ENCODE assay signal across 22 cellular contexts in the genomic region with DNA sequence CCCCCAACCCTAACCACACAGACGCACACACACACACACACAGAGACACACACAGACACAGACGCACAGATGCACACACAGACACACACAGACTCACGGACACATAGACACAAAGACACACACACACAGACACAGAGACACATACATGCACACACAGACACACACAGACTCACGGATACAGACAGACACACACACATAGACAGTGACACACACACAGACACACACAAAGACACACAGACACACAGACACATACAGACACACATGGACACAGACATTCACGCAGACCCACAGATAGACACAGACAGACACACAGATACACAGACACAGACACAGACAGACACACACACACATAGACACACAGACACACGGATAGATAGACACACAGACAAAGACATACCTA. TPM values are rescaled to one million over a fixed set of nuclear protein-coding genes. Genes with fewer than 3 reads are reported as not detected.
"Had no signal": no experiment of that assay in that cellular context is flagged by ENCODE, and none has a peak within 500 bp of the region (broad histone marks: within the 10 kb centered on the region; RNA-seq: fewer than 3 reads in every experiment).

No MANE protein-coding gene starts in this region.

- FAIRE-seq: RCC 7860 had no signal

- H3K36me3 ChIP-seq: brain microvascular endothelial cell, SJSA1 had no signal

- H3K9me3 ChIP-seq: SJSA1 had no signal

- DNase-seq: activated CD4-positive, alpha-beta T cell treated with anti-CD3 and anti-CD28 coated beads for 4 hours; activated CD8-positive, alpha-beta T cell treated with anti-CD3 and anti-CD28 coated beads, Interleukin-2, amount 10 ng/mL, durations not matched to agents 7 days and 5 days; activated effector memory CD4-positive, alpha-beta T cell treated with Interleukin-2 at 50 U/mL for 16 hours; activated naive CD4-positive, alpha-beta T cell; activated T-cell treated with anti-CD3 and anti-CD28 coated beads, Interleukin-2, amount 50 U/mL, for 1 hour; amygdala; brain microvascular endothelial cell; cerebellar nuclear complex; Karpas-422; MM.1S; NCI-H1105; NCI-H1436; NCI-H1694 treated with DMSO at 0.1 percent for 48 hours; NCI-H2081; NCI-H510A treated with DMSO at 0.1 percent for 48 hours; NCI-H69; SHP77 had no signal

- H3K27ac ChIP-seq: brain microvascular endothelial cell, SJSA1 had no signal

- H3K4me1 ChIP-seq: SJSA1 had no signal

- ATAC-seq: activated CD4-positive, CD25-positive, alpha-beta regulatory T cell treated with anti-CD3 and anti-CD28 coated beads, Interleukin-2, amount 50 U/mL, for 24 hours; activated CD8-positive, alpha-beta T cell treated with anti-CD3 and anti-CD28 coated beads, Interleukin-2, amount 10 ng/mL, durations not matched to agents 7 days and 5 days; SK-N-SH treated with all-trans-retinoic acid at 6 μM for 48 hours had no signal

- H3K4me3 ChIP-seq: SJSA1 had no signal

- H3K27me3 ChIP-seq: brain microvascular endothelial cell, SJSA1 had no signal

RNA-seq across cellular contexts. Expression of gene CALML5, which starts 2.1 kb away (rescaled TPM):
- total RNA-seq: activated CD8-positive, alpha-beta T cell treated with anti-CD3 and anti-CD28 coated beads, Interleukin-2, amount 10 ng/mL, durations not matched to agents 7 days and 5 days; cardiac septum; SJSA1 had no signal

RNA-seq across cellular contexts. Expression of gene CALML3, which starts 27.5 kb away (rescaled TPM):
- total RNA-seq: activated CD8-positive, alpha-beta T cell treated with anti-CD3 and anti-CD28 coated beads, Interleukin-2, amount 10 ng/mL, durations not matched to agents 7 days and 5 days; cardiac septum; SJSA1 had no signal
